ENCODE assay signal across 1 cellular context in the genomic region with DNA sequence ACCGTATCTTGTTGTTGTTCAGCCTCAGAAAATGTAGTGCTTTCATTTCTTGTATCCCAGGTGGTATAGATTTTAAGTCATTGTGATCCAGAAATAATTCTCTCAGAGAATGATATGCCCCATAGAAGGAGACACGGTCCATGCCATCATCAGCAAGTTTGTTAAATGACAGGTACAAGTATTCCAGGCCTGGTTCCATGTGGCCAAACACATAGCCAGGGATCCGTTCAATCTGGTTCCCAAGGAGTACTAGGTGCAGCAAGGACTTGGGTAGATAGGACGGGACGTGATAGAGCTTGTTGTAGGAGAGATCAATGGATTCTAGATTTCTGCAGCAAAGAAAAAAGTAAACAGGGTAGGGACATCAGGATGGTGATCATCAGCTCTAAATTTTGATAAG.
TF ChIP-seq lines count a peak whose summit lies in the region.

No MANE protein-coding gene starts in this region.

TF ChIP-seq in IMR-90, 13 proteins besides CTCF, POLR2A, EP300 and RAD21 (continued from another document):
- TF ChIP-seq FOS (IDR thresholded peaks at IDR 0.05; ENCODE audit: low read depth, low read length) (no peak), NFE2L2 (IDR thresholded peaks at IDR 0.05; ENCODE audit: low read depth, low read length) (no peak), CHD1 (IDR thresholded peaks at IDR 0.05; ENCODE audit: low read depth, low read length) (no peak), MAFK (IDR thresholded peaks at IDR 0.05; ENCODE audit: low read depth, low read length) (no peak)
- TF ChIP-seq, protein P1, sequence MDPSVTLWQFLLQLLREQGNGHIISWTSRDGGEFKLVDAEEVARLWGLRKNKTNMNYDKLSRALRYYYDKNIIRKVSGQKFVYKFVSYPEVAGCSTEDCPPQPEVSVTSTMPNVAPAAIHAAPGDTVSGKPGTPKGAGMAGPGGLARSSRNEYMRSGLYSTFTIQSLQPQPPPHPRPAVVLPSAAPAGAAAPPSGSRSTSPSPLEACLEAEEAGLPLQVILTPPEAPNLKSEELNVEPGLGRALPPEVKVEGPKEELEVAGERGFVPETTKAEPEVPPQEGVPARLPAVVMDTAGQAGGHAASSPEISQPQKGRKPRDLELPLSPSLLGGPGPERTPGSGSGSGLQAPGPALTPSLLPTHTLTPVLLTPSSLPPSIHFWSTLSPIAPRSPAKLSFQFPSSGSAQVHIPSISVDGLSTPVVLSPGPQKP (IDR thresholded peaks at IDR 0.05; ENCODE audit: borderline replicate concordance, low read depth, low read length): no peak
- TF ChIP-seq, protein P2, sequence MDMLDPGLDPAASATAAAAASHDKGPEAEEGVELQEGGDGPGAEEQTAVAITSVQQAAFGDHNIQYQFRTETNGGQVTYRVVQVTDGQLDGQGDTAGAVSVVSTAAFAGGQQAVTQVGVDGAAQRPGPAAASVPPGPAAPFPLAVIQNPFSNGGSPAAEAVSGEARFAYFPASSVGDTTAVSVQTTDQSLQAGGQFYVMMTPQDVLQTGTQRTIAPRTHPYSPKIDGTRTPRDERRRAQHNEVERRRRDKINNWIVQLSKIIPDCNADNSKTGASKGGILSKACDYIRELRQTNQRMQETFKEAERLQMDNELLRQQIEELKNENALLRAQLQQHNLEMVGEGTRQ (IDR thresholded peaks at IDR 0.05; ENCODE audit: low read depth, low read length): no peak
